ENCODE assay signal across 30 cellular contexts in the genomic region with DNA sequence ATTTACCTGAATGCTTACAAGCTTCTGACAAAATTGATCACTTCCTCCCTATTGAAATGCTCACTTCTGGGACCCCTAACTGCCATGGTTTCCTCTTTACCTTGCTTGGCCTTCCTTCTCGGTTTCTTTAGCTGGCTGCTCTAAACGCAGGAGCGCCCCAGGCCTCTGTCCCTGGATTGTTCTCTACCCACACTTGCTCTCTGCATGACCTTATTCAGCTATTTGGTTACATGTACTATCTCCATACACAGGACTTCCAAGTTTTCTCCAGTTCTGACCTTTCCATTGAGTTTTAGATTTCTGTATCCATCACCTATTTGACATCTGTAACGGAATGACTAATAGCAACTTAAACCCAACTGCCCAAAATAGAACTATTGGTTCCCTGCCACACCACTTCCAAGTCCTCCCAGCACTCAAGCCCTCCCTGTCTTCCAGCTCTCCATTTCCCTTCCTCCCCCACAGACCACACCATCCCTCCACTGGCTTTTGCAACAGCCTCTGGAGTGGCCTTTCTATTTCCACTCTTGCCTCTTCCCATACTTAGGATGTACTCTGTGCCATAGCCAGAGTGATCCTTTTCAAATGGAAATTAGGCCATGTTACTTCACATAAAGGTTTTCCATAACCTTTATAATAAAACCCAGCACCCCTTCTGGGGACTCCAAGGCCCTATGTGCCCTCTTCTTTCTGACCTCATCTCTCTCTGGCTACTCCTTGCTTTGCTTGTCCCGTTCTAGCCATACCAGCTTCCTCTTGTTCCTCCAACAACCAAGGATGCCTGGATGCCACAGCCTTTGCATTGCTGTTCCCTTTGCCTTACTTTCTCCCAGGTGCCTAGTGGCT.
DNase-seq lines count a peak whose midpoint lies in the region; ATAC-seq and TF ChIP-seq lines count a peak whose summit lies in the region.
"Had no signal": no experiment of that assay in that cellular context is flagged by ENCODE, and none has a peak within 500 bp of the region (broad histone marks: within the 10 kb centered on the region; RNA-seq: fewer than 3 reads in every experiment).

No MANE protein-coding gene starts in this region.

- H3K9me3 Mint-ChIP-seq in progenitor cell of endocrine pancreas (ENCODE audit: low read depth): peaks cover 14% of the 10 kb centered on the region

- DNase-seq in GM03348 (ENCODE audit: low spot score) (peak; percentile 7), amniotic epithelial cell (ENCODE audit: low read depth) (peak; percentile 45), fibroblast of the aortic adventitia (ENCODE audit: low read depth) (peak; percentile 68), progenitor cell of endocrine pancreas (ENCODE audit: low spot score, unreplicated experiment) (no peak), kidney tubule cell (ENCODE audit: low spot score) (no peak), NCI-H146 treated with DMSO at 0.1 percent for 48 hours (lab: John Stamatoyannopoulos, UW; ENCODE audit: unreplicated experiment) (no peak), NCI-H2081 (lab: John Stamatoyannopoulos, UW) (no peak)
- DNase-seq: activated CD4-positive, alpha-beta T cell treated with anti-CD3 and anti-CD28 coated beads, Interleukin-2, amount 10 ng/mL, durations not matched to agents 7 days and 5 days; activated effector memory CD4-positive, alpha-beta T cell treated with anti-CD3 and anti-CD28 coated beads, Interleukin-2, amount 50 U/mL, for 16 hours; activated T-cell treated with anti-CD3 and anti-CD28 coated beads, Interleukin-2, amount 50 U/mL, for 1 hour; aorta; COR-L47; effector memory CD8-positive, alpha-beta T cell; erythroblast; Karpas-422; left colon; NCI-H1436; NCI-H446 treated with DMSO at 0.1 percent for 48 hours; right lobe of liver; stimulated activated CD4-positive, alpha-beta T cell treated with anti-CD3 and anti-CD28 coated beads, Interleukin-4, amount 100 ng/mL, for 1 hour; T1000 had no signal

- no peak overlapping the region for H3K4me3 Mint-ChIP-seq in progenitor cell of endocrine pancreas (ENCODE audit: low read depth)
- H3K4me3 Mint-ChIP-seq: activated CD4-positive, alpha-beta T cell treated with anti-CD3 and anti-CD28 coated beads, Interleukin-2, amount 10 ng/mL, durations not matched to agents 7 days and 5 days; activated naive CD8-positive, alpha-beta T cell; central memory CD8-positive, alpha-beta T cell; effector memory CD8-positive, alpha-beta T cell; memory B cell; type B pancreatic cell; WTC11 had no signal

- TF ChIP-seq CTCF in fibroblast of the aortic adventitia (IDR thresholded peaks at IDR 0.05; ENCODE audit: insufficient read depth, low read length) (no peak), progenitor cell of endocrine pancreas (IDR thresholded peaks at IDR 0.05; ENCODE audit: unreplicated experiment) (no peak)

- H3K27me3 Mint-ChIP-seq in progenitor cell of endocrine pancreas: no peaks in the 10 kb centered on the region
- H3K27me3 Mint-ChIP-seq: activated CD4-positive, alpha-beta T cell treated with anti-CD3 and anti-CD28 coated beads, Interleukin-2, amount 10 ng/mL, durations not matched to agents 7 days and 5 days; activated naive CD8-positive, alpha-beta T cell; central memory CD8-positive, alpha-beta T cell; effector memory CD8-positive, alpha-beta T cell had no signal

- no peak for ATAC-seq in HG03521 (IDR thresholded peaks at IDR 0.05; ENCODE audit: unreplicated experiment)
- ATAC-seq: effector memory CD8-positive, alpha-beta T cell; gastroesophageal sphincter; HCT116; left colon; right lobe of liver; WTC11 had no signal

- H3K27ac Mint-ChIP-seq in progenitor cell of endocrine pancreas: peak overlapping the region; percentile 11
- H3K27ac Mint-ChIP-seq: activated CD4-positive, alpha-beta T cell treated with anti-CD3 and anti-CD28 coated beads, Interleukin-2, amount 10 ng/mL, durations not matched to agents 7 days and 5 days; activated naive CD8-positive, alpha-beta T cell; effector memory CD8-positive, alpha-beta T cell; memory B cell; type B pancreatic cell; WTC11 had no signal

- peaks cover 18% of the 10 kb centered on the region for H3K4me1 Mint-ChIP-seq in progenitor cell of endocrine pancreas (ENCODE audit: low read depth)
- H3K4me1 Mint-ChIP-seq: activated CD4-positive, alpha-beta T cell treated with anti-CD3 and anti-CD28 coated beads, Interleukin-2, amount 10 ng/mL, durations not matched to agents 7 days and 5 days; central memory CD8-positive, alpha-beta T cell; memory B cell had no signal

- no peak overlapping the region for H3K4me3 ChIP-seq in fibroblast of the aortic adventitia (ENCODE audit: low read depth, low read length)
- H3K4me3 ChIP-seq: gastroesophageal sphincter, hepatocyte, right lobe of liver had no signal

- peaks cover 3% of the 10 kb centered on the region for H3K36me3 Mint-ChIP-seq in progenitor cell of endocrine pancreas (ENCODE audit: insufficient read depth)

Comparison
In these comparisons a context has a peak if more than half of its experiments do, and no peak if none do; other contexts are left out.
1. DNase-seq: peak in GM03348 (single experiment), amniotic epithelial cell (single experiment) and fibroblast of the aortic adventitia (single experiment); none in progenitor cell of endocrine pancreas (single experiment), kidney tubule cell (single experiment), NCI-H146 treated with DMSO at 0.1 percent for 48 hours (single experiment) and NCI-H2081 (0 of 2).